Comparison of ENCODE assay signal across 9 cellular contexts in the genomic region with DNA sequence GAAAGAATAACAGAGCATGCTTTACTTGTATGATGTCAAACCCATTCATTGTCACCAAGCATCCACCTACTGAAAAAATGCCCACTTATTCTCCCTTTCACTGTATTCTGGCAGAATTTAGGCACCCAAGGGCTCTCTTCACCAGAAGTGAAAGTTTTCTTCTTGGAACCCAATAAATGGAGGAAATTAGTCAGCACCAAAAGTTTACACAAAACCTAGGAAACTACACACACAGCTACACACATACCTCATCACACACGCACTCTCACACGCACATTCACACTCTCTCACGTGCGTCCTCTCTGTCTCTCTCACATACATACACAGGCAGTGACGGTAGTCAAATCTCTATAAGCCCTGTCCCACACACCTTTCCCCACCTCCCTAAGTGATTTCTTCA. TPM values are rescaled to one million over a fixed set of nuclear protein-coding genes. Genes with fewer than 3 reads are reported as not detected.
DNase-seq lines count a peak whose midpoint lies in the region; ATAC-seq and TF ChIP-seq lines count a peak whose summit lies in the region.
"Had no signal": no experiment of that assay in that cellular context is flagged by ENCODE, and none has a peak within 500 bp of the region (broad histone marks: within the 10 kb centered on the region; RNA-seq: fewer than 3 reads in every experiment).

No MANE protein-coding gene starts in this region.

- no peak for TF ChIP-seq CTCF in heart right ventricle (IDR thresholded peaks at IDR 0.05)

- H3K4me1 ChIP-seq in CD8-positive, alpha-beta memory T cell (ENCODE audit: insufficient read depth, low read length): no peaks in the 10 kb centered on the region
- H3K4me1 ChIP-seq in heart right ventricle: peaks cover 0 to 3% (median 0%) of the 10 kb centered on the region in 9 donors

- no peaks in the 10 kb centered on the region for H3K9me3 Mint-ChIP-seq in CD8-positive, alpha-beta memory T cell
- no peaks in the 10 kb centered on the region for H3K9me3 Mint-ChIP-seq in activated naive CD4-positive, alpha-beta T cell treated with anti-CD3 and anti-CD28 coated beads, Interleukin-2, amount 50 U/mL, for 72 hours

- 90 to 94% methylated on average over 5 of the region's 5 CpGs for WGBS in heart right ventricle, 2 donors

- H3K4me3 Mint-ChIP-seq in CD8-positive, alpha-beta memory T cell: no peak overlapping the region
- H3K4me3 Mint-ChIP-seq: CD14-positive monocyte had no signal

- peak overlapping the region in 6 of 8 donors; percentile 1 to 82 (median 32) for H3K27ac Mint-ChIP-seq in CD8-positive, alpha-beta memory T cell
- H3K27ac Mint-ChIP-seq in activated naive CD4-positive, alpha-beta T cell treated with anti-CD3 and anti-CD28 coated beads, Interleukin-2, amount 50 U/mL, for 72 hours: peak overlapping the region in 1 of 2 donors; percentile 18

- no peak overlapping the region for H3K4me3 ChIP-seq in CD8-positive, alpha-beta memory T cell (ENCODE audit: low read length)
- H3K4me3 ChIP-seq in heart right ventricle: no peak overlapping the region

- CTCF ChIA-PET in CD8-positive, alpha-beta memory T cell (lab: Charles Lee): interaction anchor here (0.7 to 3.5 kb wide), 3 partner anchors 11 to 32 kb away, joined by 3 to 22 read pairs (median 7); no protein-coding TSS in a partner anchor

- H3K27ac ChIP-seq in CD8-positive, alpha-beta memory T cell (ENCODE audit: low read depth, low read length): no peak overlapping the region
- H3K27ac ChIP-seq in heart right ventricle: no peak overlapping the region

- DNase-seq in CD8-positive, alpha-beta memory T cell: peak in 1 of 5 donors; percentile 21
- peak in 1 of 2 donors; percentile 45 for DNase-seq in activated naive CD4-positive, alpha-beta T cell treated with anti-CD3 and anti-CD28 coated beads, Interleukin-2, amount 50 U/mL, for 72 hours (ENCODE audit: low spot score in 2 of 2)
- no peak for DNase-seq in pons (ENCODE audit: low spot score)
- no peak for DNase-seq in heart right ventricle
- DNase-seq in AG20443 (ENCODE audit: low spot score): no peak
- no peak for DNase-seq in GM03348 (ENCODE audit: low spot score)

- peaks cover 5 to 22% (median 10%) of the 10 kb centered on the region in 3 donors for H3K4me1 Mint-ChIP-seq in CD8-positive, alpha-beta memory T cell

- ATAC-seq in GM19463 (IDR thresholded peaks at IDR 0.05; ENCODE audit: unreplicated experiment) (peak; percentile 81), HG03103 (IDR thresholded peaks at IDR 0.05; ENCODE audit: low read depth, unreplicated experiment) (peak; percentile 80), heart right ventricle (no peak)
- ATAC-seq in activated naive CD4-positive, alpha-beta T cell treated with anti-CD3 and anti-CD28 coated beads, Interleukin-2, amount 50 U/mL, for 72 hours: peak; percentile 98

- H3K36me3 ChIP-seq in CD8-positive, alpha-beta memory T cell (ENCODE audit: insufficient read depth, low read length): peaks cover 3% of the 10 kb centered on the region
- no peaks in the 10 kb centered on the region for H3K36me3 ChIP-seq in heart right ventricle

- H3K27me3 ChIP-seq in CD8-positive, alpha-beta memory T cell (ENCODE audit: insufficient read depth, low read length, poor library complexity, severe bottlenecking): no peaks in the 10 kb centered on the region
- no peaks in the 10 kb centered on the region for H3K27me3 ChIP-seq in heart right ventricle

- H3K27me3 Mint-ChIP-seq in CD8-positive, alpha-beta memory T cell: no peaks in the 10 kb centered on the region

- peaks cover 3 to 57% (median 33%) of the 10 kb centered on the region in 3 donors for H3K36me3 Mint-ChIP-seq in CD8-positive, alpha-beta memory T cell
- H3K36me3 Mint-ChIP-seq in activated naive CD4-positive, alpha-beta T cell treated with anti-CD3 and anti-CD28 coated beads, Interleukin-2, amount 50 U/mL, for 72 hours: peaks cover 12 to 45% of the 10 kb centered on the region in 2 donors

- intact Hi-C loops in heart right ventricle (cut with DNase I): no loop called here

- H3K9me3 ChIP-seq in CD8-positive, alpha-beta memory T cell (ENCODE audit: low read length): no peaks in the 10 kb centered on the region
- H3K9me3 ChIP-seq in heart right ventricle: no peaks in the 10 kb centered on the region

- POLR2A ChIA-PET in CD8-positive, alpha-beta memory T cell (lab: Charles Lee): interaction anchor here (0.6 kb wide), 1 partner anchor 72 kb away, joined by 4 read pairs; no protein-coding TSS in a partner anchor

RNA-seq across cellular contexts. Expression of gene MCOLN2, which starts 37.6 kb away (rescaled TPM):
- 100 to 1,000 TPM; 103 to 110 TPM for total RNA-seq in CD8-positive, alpha-beta memory T cell
- 18.7 TPM for polyA plus RNA-seq in CD8-positive, alpha-beta memory T cell
- total RNA-seq in activated naive CD4-positive, alpha-beta T cell treated with anti-CD3 and anti-CD28 coated beads, Interleukin-2, amount 50 U/mL, for 72 hours: 10 to 100 TPM; 37.3 to 37.4 TPM
- 1 to 10 TPM in 1 of 10 donors, under 1 TPM in 3, not detected in 6; 0.09 to 2.0 (median 0.21) TPM for total RNA-seq in heart right ventricle
- under 1 TPM; 0.01 to 0.15 TPM for polyA plus RNA-seq in heart right ventricle

Comparison
In these comparisons a context has a peak if more than half of its experiments do, and no peak if none do; other contexts are left out.
1. ATAC-seq: peak in GM19463 (single experiment), HG03103 (single experiment) and activated naive CD4-positive, alpha-beta T cell treated with anti-CD3 and anti-CD28 coated beads, Interleukin-2, amount 50 U/mL, for 72 hours (2 of 2); none in heart right ventricle (0 of 8).
2. RNA of gene MCOLN2, which starts 37.6 kb away (total RNA-seq): 103 to 110 TPM in CD8-positive, alpha-beta memory T cell and 37.3 to 37.4 TPM in activated naive CD4-positive, alpha-beta T cell treated with anti-CD3 and anti-CD28 coated beads, Interleukin-2, amount 50 U/mL, for 72 hours; 0.09 to 2.0 TPM in heart right ventricle; every median in the first group is over 10 times any median in the second.